8 cellular contexts compared by ENCODE assay signal in the genomic region with DNA sequence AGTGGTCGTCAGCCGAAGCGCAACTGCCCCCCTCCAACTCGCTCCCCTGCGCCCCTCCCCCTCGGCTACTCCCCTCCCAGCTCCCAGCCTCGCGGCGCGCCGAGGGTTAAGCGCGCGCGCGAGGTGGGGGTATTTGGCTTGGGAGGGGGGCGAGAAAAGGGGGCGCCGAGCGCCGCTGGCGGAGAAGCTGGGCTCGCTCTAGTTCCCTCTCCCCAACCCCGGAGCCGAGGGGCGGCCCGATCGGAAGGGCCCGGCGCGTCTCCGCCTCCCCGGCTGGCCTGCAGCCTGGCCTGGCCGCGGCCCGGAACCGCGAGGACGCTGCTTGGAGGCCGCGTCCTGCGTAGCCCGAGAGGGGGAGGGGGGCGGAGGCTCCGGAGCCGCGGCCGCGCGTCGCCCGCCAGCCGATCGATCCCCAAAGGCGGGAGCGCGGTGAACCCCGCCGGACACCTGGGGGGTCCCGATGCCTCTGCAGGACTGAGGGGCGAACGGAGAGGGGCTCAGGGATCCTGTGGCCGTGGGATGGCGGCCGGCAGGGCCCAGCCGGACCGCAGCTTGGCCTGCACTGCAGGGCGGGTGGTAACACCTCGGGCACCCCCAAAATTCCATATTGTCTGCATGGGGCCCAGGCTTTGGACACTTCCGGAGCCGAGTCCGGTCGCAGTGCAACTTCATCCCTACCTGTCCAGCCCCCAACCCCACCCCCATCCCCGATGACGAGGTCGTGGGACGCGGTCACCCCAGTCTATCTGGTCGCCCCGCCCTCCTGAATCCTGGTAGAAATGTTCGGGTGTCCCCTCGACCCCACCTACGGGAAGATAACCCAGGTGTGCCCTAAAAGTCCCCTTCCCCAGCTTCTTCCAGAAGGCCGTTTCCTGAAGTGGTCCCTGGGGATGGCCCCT.
DNase-seq lines count a peak whose midpoint lies in the region; ATAC-seq and TF ChIP-seq lines count a peak whose summit lies in the region.

No MANE protein-coding gene starts in this region.

- no peak for TF ChIP-seq POLR2A in GM18505 (IDR thresholded peaks at IDR 0.05; ENCODE audit: borderline replicate concordance, extremely low read depth, insufficient read depth, insufficient read length)

- H3K4me3 ChIP-seq in LNCaP clone FGC (ENCODE audit: low read depth, low read length) = peak overlapping the region; percentile 62
- H3K4me3 ChIP-seq in astrocyte of the cerebellum (ENCODE audit: low read depth, low read length) = peak overlapping the region; percentile 42
- peak overlapping the region; percentile 14 for H3K4me3 ChIP-seq in iPS-11a (ENCODE audit: low read depth, low read length)
- peak overlapping the region; percentile 54 for H3K4me3 ChIP-seq in skeletal muscle cell (ENCODE audit: low read depth, low read length)

- DNase-seq in COR-L47 (lab: John Stamatoyannopoulos, UW) = peak; percentile 42
- no peak for DNase-seq in LNCaP clone FGC (ENCODE audit: low read depth)
- no peak for DNase-seq in astrocyte of the cerebellum (ENCODE audit: low read depth)
- DNase-seq in skeletal muscle cell (ENCODE audit: low read depth) = no peak

- TF ChIP-seq CTCF in LNCaP clone FGC (IDR thresholded peaks at IDR 0.05; ENCODE audit: control insufficient read depth, extremely low read depth, insufficient read depth) (no peak), astrocyte of the cerebellum (IDR thresholded peaks at IDR 0.05; ENCODE audit: low read depth, low read length, missing control alignments) (no peak)

- ATAC-seq in HG02970 (IDR thresholded peaks at IDR 0.05; ENCODE audit: low FRiP score, unreplicated experiment) (no peak), GM21360 (IDR thresholded peaks at IDR 0.05; ENCODE audit: unreplicated experiment) (no peak), GM18505 (IDR thresholded peaks at IDR 0.05; ENCODE audit: unreplicated experiment) (no peak)

- in situ Hi-C loops in astrocyte of the cerebellum (cut with HindIII; ENCODE audit: low sequenced_read_pairs) = no loop called here
